14 cellular contexts compared by ENCODE assay signal in the genomic region with DNA sequence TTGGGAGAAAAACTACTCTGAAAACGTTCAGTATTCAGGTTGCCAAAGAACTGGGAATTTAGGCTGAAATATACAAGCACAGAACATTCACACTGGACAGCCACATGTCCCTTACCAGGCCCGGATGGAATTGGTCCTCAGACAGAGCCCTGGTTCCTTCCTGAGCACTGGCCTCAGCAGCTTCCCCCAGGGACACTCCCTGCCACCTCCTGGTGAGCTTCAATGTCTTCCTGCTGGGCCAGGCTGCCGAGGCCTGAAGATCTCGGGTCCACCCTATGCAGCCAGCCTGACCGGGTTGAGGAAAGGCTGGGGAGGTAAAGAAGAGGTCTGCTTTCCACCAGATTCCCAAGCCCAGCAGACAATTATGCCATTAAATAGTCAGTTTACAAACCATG. TPM values are rescaled to one million over a fixed set of nuclear protein-coding genes. Genes with fewer than 3 reads are reported as not detected.
"Had no signal": no experiment of that assay in that cellular context is flagged by ENCODE, and none has a peak within 500 bp of the region (broad histone marks: within the 10 kb centered on the region; RNA-seq: fewer than 3 reads in every experiment).

No MANE protein-coding gene starts in this region.

- DNase-seq: activated CD8-positive, alpha-beta memory T cell treated with anti-CD3 and anti-CD28 coated beads, Interleukin-2, amount 50 U/mL, for 4 hours; activated CD8-positive, alpha-beta T cell treated with anti-CD3 and anti-CD28 coated beads for 36 hours; activated naive CD4-positive, alpha-beta T cell; foreskin melanocyte; heart left ventricle; pancreas; stimulated activated CD4-positive, alpha-beta T cell treated with anti-CD3 and anti-CD28 coated beads, Interleukin-15, amount 100 ng/mL, for 24 hours; stimulated activated CD4-positive, alpha-beta T cell treated with anti-CD3 and anti-CD28 coated beads, Interleukin-4, amount 100 ng/mL, for 24 hours; testis; uterus had no signal

- H3K4me1 ChIP-seq: ascending aorta had no signal

- H3K27me3 ChIP-seq: ascending aorta, testis, uterus had no signal

- H3K4me3 Mint-ChIP-seq: activated CD8-positive, alpha-beta T cell treated with anti-CD3 and anti-CD28 coated beads for 36 hours; neural crest cell; stimulated activated naive CD8-positive, alpha-beta T cell treated with anti-CD3 and anti-CD28 coated beads, Interleukin-15, Interleukin-2, amounts not matched to agents 100 ng/mL and 50 ng/mL, for 24 hours had no signal

- H3K27ac Mint-ChIP-seq: activated CD8-positive, alpha-beta T cell treated with anti-CD3 and anti-CD28 coated beads for 36 hours; stimulated activated naive CD8-positive, alpha-beta T cell treated with anti-CD3 and anti-CD28 coated beads, Interleukin-15, Interleukin-2, amounts not matched to agents 100 ng/mL and 50 ng/mL, for 24 hours had no signal

- H3K4me3 ChIP-seq: ascending aorta, heart left ventricle, pancreas, testis, uterus had no signal

- H3K36me3 ChIP-seq: ascending aorta, heart left ventricle, pancreas, uterus had no signal

- H3K9me3 Mint-ChIP-seq: activated CD8-positive, alpha-beta T cell treated with anti-CD3 and anti-CD28 coated beads for 36 hours; neural crest cell; stimulated activated naive CD8-positive, alpha-beta T cell treated with anti-CD3 and anti-CD28 coated beads, Interleukin-15, Interleukin-2, amounts not matched to agents 100 ng/mL and 50 ng/mL, for 24 hours had no signal

- H3K9me3 ChIP-seq: ascending aorta, heart left ventricle, pancreas, testis, uterus had no signal

- H3K27ac ChIP-seq: ascending aorta, pancreas, testis had no signal

- ATAC-seq: activated CD8-positive, alpha-beta T cell treated with anti-CD3 and anti-CD28 coated beads for 36 hours; left lobe of liver had no signal

RNA-seq across cellular contexts. Expression of a gene that starts 24.8 kb away (rescaled TPM):
- total RNA-seq: activated CD8-positive, alpha-beta T cell treated with anti-CD3 and anti-CD28 coated beads for 36 hours; ascending aorta; left lobe of liver; neural crest cell; uterus had no signal
